In genomic region chr19:3095375-3096191, GRCh38 we compare ENCODE assay signal across 8 cellular contexts. TPM values are rescaled to one million over a fixed set of nuclear protein-coding genes. Genes with fewer than 3 reads are reported as not detected.
DNase-seq lines count a peak whose midpoint lies in the region; FAIRE-seq and TF ChIP-seq lines count a peak whose summit lies in the region.

No MANE protein-coding gene starts in this region.

- peaks cover 11% of the 10 kb centered on the region for H4K20me1 ChIP-seq in neural cell (ENCODE audit: insufficient read depth)

- no peaks in the 10 kb centered on the region for H3K36me3 Mint-ChIP-seq in HFFc6 (ENCODE audit: low read depth)
- H3K36me3 Mint-ChIP-seq in activated CD4-positive, alpha-beta T cell treated with anti-CD3 and anti-CD28 coated beads, Interleukin-2, amount 10 ng/mL, durations not matched to agents 24 days and 14 days (ENCODE audit: low read depth) = no peaks in the 10 kb centered on the region

- no peaks in the 10 kb centered on the region for H3K9me3 Mint-ChIP-seq in HFFc6
- H3K9me3 Mint-ChIP-seq in activated CD4-positive, alpha-beta T cell treated with anti-CD3 and anti-CD28 coated beads, Interleukin-2, amount 10 ng/mL, durations not matched to agents 24 days and 14 days = no peaks in the 10 kb centered on the region

- FAIRE-seq in GM19239 (lab: Jason Lieb, UNC) = no peak

- DNase-seq in HFFc6 (no peak), ecto neural progenitor cell (ENCODE audit: low spot score) (peak; percentile 81), vagina (ENCODE audit: extremely low spot score in 2 of 2) (no peak), OCI-M1 (lab: John Stamatoyannopoulos, UW) (no peak), NCI-H187 treated with DMSO at 0.1 percent for 48 hours (lab: John Stamatoyannopoulos, UW) (no peak), GM19239 (ENCODE audit: insufficient read length, low spot score) (no peak)
- DNase-seq in activated CD4-positive, alpha-beta T cell treated with anti-CD3 and anti-CD28 coated beads, Interleukin-2, amount 10 ng/mL, durations not matched to agents 24 days and 14 days = peak; percentile 78

- no peak for TF ChIP-seq EP300 in neural cell (conservative IDR thresholded peaks at IDR 0.05; ENCODE audit: poor library complexity, severe bottlenecking)

- no peaks in the 10 kb centered on the region for H3K36me3 ChIP-seq in neural cell (ENCODE audit: insufficient read depth, low read length)
- no peaks in the 10 kb centered on the region for H3K36me3 ChIP-seq in vagina

- H3K9me2 ChIP-seq in neural cell (ENCODE audit: insufficient read depth, low read length) = no peaks in the 10 kb centered on the region

- H3K27me3 Mint-ChIP-seq in HFFc6 (ENCODE audit: insufficient read depth) = no peaks in the 10 kb centered on the region
- H3K27me3 Mint-ChIP-seq in activated CD4-positive, alpha-beta T cell treated with anti-CD3 and anti-CD28 coated beads, Interleukin-2, amount 10 ng/mL, durations not matched to agents 24 days and 14 days = peaks cover 36% of the 10 kb centered on the region

- H3K79me2 ChIP-seq in neural cell (replicated peaks; ENCODE audit: insufficient read depth, low read length) = peaks cover 35% of the 10 kb centered on the region

- peaks cover 27% of the 10 kb centered on the region for H3K4me1 Mint-ChIP-seq in HFFc6 (ENCODE audit: low read depth)
- H3K4me1 Mint-ChIP-seq in activated CD4-positive, alpha-beta T cell treated with anti-CD3 and anti-CD28 coated beads, Interleukin-2, amount 10 ng/mL, durations not matched to agents 24 days and 14 days = peaks cover 20% of the 10 kb centered on the region

- intact Hi-C loops in activated CD4-positive, alpha-beta T cell treated with anti-CD3 and anti-CD28 coated beads, Interleukin-2, amount 10 ng/mL, durations not matched to agents 24 days and 14 days (cut with micrococcal nuclease) = no loop called here
- intact Hi-C loops in vagina (cut with DNase I) = no loop called here

- H3K27ac ChIP-seq in neural cell (ENCODE audit: low read length) = no peak overlapping the region
- peak overlapping the region; percentile 78 for H3K27ac ChIP-seq in vagina

- H3K4me1 ChIP-seq in vagina = peaks cover 60% of the 10 kb centered on the region

- H3K27ac Mint-ChIP-seq in HFFc6 = peak overlapping the region; percentile 78
- peak overlapping the region; percentile 29 for H3K27ac Mint-ChIP-seq in activated CD4-positive, alpha-beta T cell treated with anti-CD3 and anti-CD28 coated beads, Interleukin-2, amount 10 ng/mL, durations not matched to agents 24 days and 14 days

- TF ChIP-seq RAD21 in neural cell (conservative IDR thresholded peaks at IDR 0.05) = no peak

- peak overlapping the region; percentile 91 for H3K4me2 ChIP-seq in neural cell (ENCODE audit: low read length)

- no peak for TF ChIP-seq POLR2A in vagina (IDR thresholded peaks at IDR 0.05)

- H3K27me3 ChIP-seq in neural cell (ENCODE audit: insufficient read depth, low read depth, low read length) (no peaks in the 10 kb centered on the region), vagina (no peaks in the 10 kb centered on the region)

- peak overlapping the region; percentile 81 for H3K9ac ChIP-seq in neural cell (ENCODE audit: low read length)

- no peaks in the 10 kb centered on the region for H3F3A ChIP-seq in neural cell (ENCODE audit: insufficient read depth, low read length, poor library complexity, severe bottlenecking)

- H3K4me3 Mint-ChIP-seq in HFFc6 = peak overlapping the region; percentile 95
- peak overlapping the region; percentile 61 for H3K4me3 Mint-ChIP-seq in activated CD4-positive, alpha-beta T cell treated with anti-CD3 and anti-CD28 coated beads, Interleukin-2, amount 10 ng/mL, durations not matched to agents 24 days and 14 days

- H3K4me3 ChIP-seq in neural cell (ENCODE audit: low read length) (peak overlapping the region; percentile 97), vagina (peak overlapping the region; percentile 93 to 100)

- no peak for TF ChIP-seq CTCF in HFFc6 (IDR thresholded peaks at IDR 0.05)
- TF ChIP-seq CTCF in neural cell (IDR thresholded peaks at IDR 0.05; ENCODE audit: poor library complexity, severe bottlenecking) = no peak
- TF ChIP-seq CTCF in vagina (IDR thresholded peaks at IDR 0.05) = no peak

- H3K9me3 ChIP-seq in neural cell (ENCODE audit: low read length) (no peaks in the 10 kb centered on the region), vagina (no peaks in the 10 kb centered on the region)

- H2AFZ ChIP-seq in neural cell (ENCODE audit: low read depth, low read length) = no peak overlapping the region

TF ChIP-seq in neural cell, 6 proteins besides CTCF, POLR2A, EP300 and RAD21:
- TF ChIP-seq REST (IDR thresholded peaks at IDR 0.05; ENCODE audit: borderline replicate concordance) = no peak
- no peak for TF ChIP-seq EZH2 (IDR thresholded peaks at IDR 0.05; ENCODE audit: borderline replicate concordance, insufficient read depth, low read length, poor library complexity, severe bottlenecking)
- peak; percentile 34 for TF ChIP-seq MXI1 (conservative IDR thresholded peaks at IDR 0.05; ENCODE audit: poor library complexity, severe bottlenecking)
- TF ChIP-seq POLR2AphosphoS5 (IDR thresholded peaks at IDR 0.05) = no peak
- TF ChIP-seq TAF1 (IDR thresholded peaks at IDR 0.05; ENCODE audit: low read depth) = no peak
- TF ChIP-seq SMC3 (conservative IDR thresholded peaks at IDR 0.05; ENCODE audit: poor library complexity) = no peak
TF ChIP-seq in neural cell: peak in this region for 1.

RNA-seq across cellular contexts. Expression of gene GNA11, which starts 1.4 kb away (rescaled TPM):
- 10 to 100 TPM; 72.0 to 86.0 (median 77.6) TPM for total RNA-seq in HFFc6 (2021; fragmentation: NEBNext Ultra II Directional; extraction: Animal tissue kit (Norgen Biotek cat#: 25700))
- 7.4 and 10.1 TPM in 2 replicates for total RNA-seq in activated CD4-positive, alpha-beta T cell treated with anti-CD3 and anti-CD28 coated beads, Interleukin-2, amount 10 ng/mL, durations not matched to agents 24 days and 14 days
- 28.3 and 30.4 TPM in 2 replicates for polyA plus RNA-seq in neural cell
- 34.3 and 41.4 TPM in 2 replicates for polyA minus RNA-seq in neural cell
- 33.6 TPM for total RNA-seq in vagina

RNA-seq across cellular contexts. Expression of gene TLE5, which starts 33.3 kb away (rescaled TPM):
- total RNA-seq in HFFc6 (2021; fragmentation: NEBNext Ultra II Directional; extraction: Animal tissue kit (Norgen Biotek cat#: 25700)) = 100 to 1,000 TPM; 332 to 383 (median 356) TPM
- 380 and 392 TPM in 2 replicates for total RNA-seq in activated CD4-positive, alpha-beta T cell treated with anti-CD3 and anti-CD28 coated beads, Interleukin-2, amount 10 ng/mL, durations not matched to agents 24 days and 14 days
- 153 and 177 TPM in 2 replicates for polyA plus RNA-seq in neural cell
- polyA minus RNA-seq in neural cell = 115 and 116 TPM in 2 replicates
- total RNA-seq in vagina = 451 TPM

RNA-seq across cellular contexts. Expression of gene GNA15, which starts 40.2 kb away (rescaled TPM):
- total RNA-seq in HFFc6 (2021; fragmentation: NEBNext Ultra II Directional; extraction: Animal tissue kit (Norgen Biotek cat#: 25700)) = not detected
- total RNA-seq in activated CD4-positive, alpha-beta T cell treated with anti-CD3 and anti-CD28 coated beads, Interleukin-2, amount 10 ng/mL, durations not matched to agents 24 days and 14 days = 134 and 135 TPM in 2 replicates
- polyA plus RNA-seq in neural cell = not detected in 2 replicates
- not detected in 2 replicates for polyA minus RNA-seq in neural cell
- 28.2 TPM for total RNA-seq in vagina

Comparison
In these comparisons a context has a peak if more than half of its experiments do, and no peak if none do; other contexts are left out.
1. DNase-seq: peak in activated CD4-positive, alpha-beta T cell treated with anti-CD3 and anti-CD28 coated beads, Interleukin-2, amount 10 ng/mL, durations not matched to agents 24 days and 14 days (single experiment) and ecto neural progenitor cell (single experiment); none in HFFc6 (single experiment), vagina (0 of 2), OCI-M1 (single experiment), NCI-H187 treated with DMSO at 0.1 percent for 48 hours (single experiment) and GM19239 (single experiment).
2. RNA of gene GNA15, which starts 40.2 kb away (total RNA-seq): 134 to 135 TPM in activated CD4-positive, alpha-beta T cell treated with anti-CD3 and anti-CD28 coated beads, Interleukin-2, amount 10 ng/mL, durations not matched to agents 24 days and 14 days and 28.2 TPM in vagina (single experiment); not detected in HFFc6; every median in the first group is over 10 times any median in the second.